In genomic region chr2:72685666-72686065, GRCh38 we compare ENCODE assay signal across 21 cellular contexts.
DNase-seq lines count a peak whose midpoint lies in the region; ATAC-seq, FAIRE-seq and TF ChIP-seq lines count a peak whose summit lies in the region.
"Had no signal": no experiment of that assay in that cellular context is flagged by ENCODE, and none has a peak within 500 bp of the region (broad histone marks: within the 10 kb centered on the region; RNA-seq: fewer than 3 reads in every experiment).

No MANE protein-coding gene starts in this region.

- H4K20me1 ChIP-seq in hepatocyte (ENCODE audit: insufficient read depth, poor library complexity, severe bottlenecking) = no peaks in the 10 kb centered on the region
- no peaks in the 10 kb centered on the region for H4K20me1 ChIP-seq in smooth muscle cell (ENCODE audit: low read depth)

- H3K4me3 Mint-ChIP-seq in activated naive CD8-positive, alpha-beta T cell treated with anti-CD3 and anti-CD28 coated beads, Interleukin-2, amount 50 U/mL, for 24 hours = no peak overlapping the region
- H3K4me3 Mint-ChIP-seq: CD4-positive, CD25-positive, alpha-beta regulatory T cell; H9 had no signal

- no peaks in the 10 kb centered on the region for H3K9me2 ChIP-seq in hepatocyte (replicated peaks; ENCODE audit: insufficient read depth)

- H3K79me2 ChIP-seq in hepatocyte = no peaks in the 10 kb centered on the region
- no peaks in the 10 kb centered on the region for H3K79me2 ChIP-seq in smooth muscle cell (ENCODE audit: low read depth)

- no peak overlapping the region for H3K4me3 ChIP-seq in HEK293 (ENCODE audit: low read depth, low read length)
- H3K4me3 ChIP-seq in bronchial epithelial cell (ENCODE audit: low read depth, low read length) = no peak overlapping the region
- no peak overlapping the region for H3K4me3 ChIP-seq in hepatocyte
- H3K4me3 ChIP-seq in smooth muscle cell = no peak overlapping the region
- H3K4me3 ChIP-seq in tibial nerve = no peak overlapping the region
- H3K4me3 ChIP-seq: K562 had no signal

- no peaks in the 10 kb centered on the region for H3F3A ChIP-seq in smooth muscle cell (ENCODE audit: low read depth)

- CTCF ChIA-PET in HEK293 (lab: Yijun Ruan, JAX) = no interaction called here

- no peak overlapping the region for H2AFZ ChIP-seq in hepatocyte
- H2AFZ ChIP-seq in smooth muscle cell (ENCODE audit: low read depth) = no peak overlapping the region

- no peak for TF ChIP-seq EP300 in tibial nerve (IDR thresholded peaks at IDR 0.05)

- 40% methylated on average over 2 of the region's 2 CpGs for WGBS in hepatocyte (ENCODE audit: low lambda C conversion rate, missing lambda C conversion rate)
- 70% methylated on average over 2 of the region's 2 CpGs for WGBS in smooth muscle cell (ENCODE audit: low lambda C conversion rate)
- 76 to 77% methylated on average over 2 of the region's 2 CpGs for WGBS in tibial nerve, 2 donors

- H3K27me3 Mint-ChIP-seq in activated naive CD8-positive, alpha-beta T cell treated with anti-CD3 and anti-CD28 coated beads, Interleukin-2, amount 50 U/mL, for 24 hours = no peaks in the 10 kb centered on the region
- H3K27me3 Mint-ChIP-seq: CD4-positive, CD25-positive, alpha-beta regulatory T cell had no signal

- no peak for TF ChIP-seq POLR2A in tibial nerve (IDR thresholded peaks at IDR 0.05)

- H3K9me3 Mint-ChIP-seq in activated naive CD8-positive, alpha-beta T cell treated with anti-CD3 and anti-CD28 coated beads, Interleukin-2, amount 50 U/mL, for 24 hours = no peaks in the 10 kb centered on the region
- H3K9me3 Mint-ChIP-seq: H9 had no signal

- TF ChIP-seq CTCF in HEK293 (tag by site-specific recombination; IDR thresholded peaks at IDR 0.05) (no peak), bronchial epithelial cell (IDR thresholded peaks at IDR 0.05; ENCODE audit: insufficient read depth, low read length, severe bottlenecking) (no peak), hepatocyte (IDR thresholded peaks at IDR 0.05; ENCODE audit: poor library complexity) (no peak), smooth muscle cell (IDR thresholded peaks at IDR 0.05; ENCODE audit: borderline replicate concordance, insufficient read depth, poor library complexity, severe bottlenecking) (no peak), tibial nerve (IDR thresholded peaks at IDR 0.05) (no peak)

- H3K36me3 ChIP-seq in HEK293 (ENCODE audit: control insufficient read depth in 2 of 2, insufficient read depth in 1 of 2, low read length in 2 of 2) (no peaks in the 10 kb centered on the region), bronchial epithelial cell (ENCODE audit: control insufficient read depth, insufficient read depth, low read length) (no peaks in the 10 kb centered on the region), hepatocyte (replicated peaks; ENCODE audit: insufficient read depth, low read depth) (no peaks in the 10 kb centered on the region), smooth muscle cell (ENCODE audit: low read depth) (no peaks in the 10 kb centered on the region), tibial nerve (no peaks in the 10 kb centered on the region)
- H3K36me3 ChIP-seq: BE2C had no signal

- H3K27ac Mint-ChIP-seq in activated naive CD8-positive, alpha-beta T cell treated with anti-CD3 and anti-CD28 coated beads, Interleukin-2, amount 50 U/mL, for 24 hours = no peak overlapping the region
- H3K27ac Mint-ChIP-seq: CD4-positive, CD25-positive, alpha-beta regulatory T cell; H9 had no signal

- H3K4me2 ChIP-seq in hepatocyte (no peak overlapping the region), smooth muscle cell (no peak overlapping the region)

- no peaks in the 10 kb centered on the region for H3K4me1 Mint-ChIP-seq in activated naive CD8-positive, alpha-beta T cell treated with anti-CD3 and anti-CD28 coated beads, Interleukin-2, amount 50 U/mL, for 24 hours

- H3K9me3 ChIP-seq in HEK293 (ENCODE audit: control insufficient read depth, insufficient read depth, low read depth, low read length) (no peaks in the 10 kb centered on the region), hepatocyte (ENCODE audit: low read depth) (no peaks in the 10 kb centered on the region), smooth muscle cell (replicated peaks; ENCODE audit: low read depth) (no peaks in the 10 kb centered on the region), tibial nerve (no peaks in the 10 kb centered on the region)
- H3K9me3 ChIP-seq: BE2C, Caco-2 had no signal

- no peak for ATAC-seq in GM19463 (IDR thresholded peaks at IDR 0.05; ENCODE audit: unreplicated experiment)
- ATAC-seq in activated naive CD8-positive, alpha-beta T cell treated with anti-CD3 and anti-CD28 coated beads, Interleukin-2, amount 50 U/mL, for 24 hours = no peak
- ATAC-seq: K562 had no signal

- H3K36me3 Mint-ChIP-seq in activated naive CD8-positive, alpha-beta T cell treated with anti-CD3 and anti-CD28 coated beads, Interleukin-2, amount 50 U/mL, for 24 hours (ENCODE audit: low read depth) = no peaks in the 10 kb centered on the region

- H3K4me1 ChIP-seq in HEK293 (ENCODE audit: control insufficient read depth, insufficient read depth, low read length) = peaks cover 3% of the 10 kb centered on the region; the same call in 1 of the 2 replicates
- H3K4me1 ChIP-seq in hepatocyte (ENCODE audit: insufficient read depth) = peaks cover 18% of the 10 kb centered on the region
- no peaks in the 10 kb centered on the region for H3K4me1 ChIP-seq in smooth muscle cell (ENCODE audit: low read depth)
- H3K4me1 ChIP-seq in tibial nerve = no peaks in the 10 kb centered on the region
- H3K4me1 ChIP-seq: BE2C had no signal

- H3K9ac ChIP-seq in smooth muscle cell (ENCODE audit: low read depth) = no peak overlapping the region

- no peak overlapping the region for H3K27ac ChIP-seq in HEK293 (ENCODE audit: extremely low read depth, low read depth, low read length)
- H3K27ac ChIP-seq in hepatocyte = peak overlapping the region; percentile 75
- peak overlapping the region; percentile 37 for H3K27ac ChIP-seq in smooth muscle cell (ENCODE audit: low read depth)
- no peak overlapping the region for H3K27ac ChIP-seq in tibial nerve
- H3K27ac ChIP-seq: HL-60 had no signal

- POLR2A ChIA-PET in HEK293 (lab: Yijun Ruan, JAX) = no interaction called here

- FAIRE-seq in bronchial epithelial cell (lab: Jason Lieb, UNC) = no peak
- FAIRE-seq: H1, K562 had no signal

- H3K27me3 ChIP-seq in bronchial epithelial cell (ENCODE audit: control insufficient read depth, insufficient read depth, low read length) = no peaks in the 10 kb centered on the region
- H3K27me3 ChIP-seq in hepatocyte = no peaks in the 10 kb centered on the region
- no peaks in the 10 kb centered on the region for H3K27me3 ChIP-seq in smooth muscle cell (ENCODE audit: low read depth)
- H3K27me3 ChIP-seq in tibial nerve = no peaks in the 10 kb centered on the region
- H3K27me3 ChIP-seq: BE2C had no signal

- peak; percentile 30 for DNase-seq in bronchial epithelial cell (ENCODE audit: low read depth)
- peak; percentile 12 for DNase-seq in hepatocyte (ENCODE audit: low spot score)
- no peak for DNase-seq in smooth muscle cell (lab: John Stamatoyannopoulos, UW; ENCODE audit: unreplicated experiment)
- no peak for DNase-seq in activated naive CD8-positive, alpha-beta T cell treated with anti-CD3 and anti-CD28 coated beads, Interleukin-2, amount 50 U/mL, for 24 hours
- no peak for DNase-seq in tibial nerve (ENCODE audit: low spot score in 2 of 2)
- no peak for DNase-seq in NCI-H2171 treated with DMSO at 0.1 percent for 48 hours (lab: John Stamatoyannopoulos, UW)
- DNase-seq: ACHN; BE2C; C1 segment of cervical spinal cord; Caco-2; CD4-positive, CD25-positive, alpha-beta regulatory T cell; DMS153; DMS79; GF-D8; H9; IMR-90 had no signal

TF ChIP-seq in HEK293, 187 proteins besides CTCF, POLR2A, EP300 and RAD21:
- TF ChIP-seq ZNF341 (tag by site-specific recombination; IDR thresholded peaks at IDR 0.05; ENCODE audit: low read depth) (no peak), PRDM6 (tag by site-specific recombination; IDR thresholded peaks at IDR 0.05) (0 out of 2 replicates have a peak, but pooled peaks have one; percentile 34)
TF ChIP-seq in HEK293: peak in this region for 1.

Comparison
In these comparisons a context has a peak if more than half of its experiments do, and no peak if none do; other contexts are left out.
1. H3K27ac ChIP-seq: peak in hepatocyte (single experiment) and smooth muscle cell (single experiment); none in HEK293 (single experiment) and tibial nerve (0 of 4).
2. DNase-seq: peak in bronchial epithelial cell (single experiment) and hepatocyte (single experiment); none in smooth muscle cell (single experiment), activated naive CD8-positive, alpha-beta T cell treated with anti-CD3 and anti-CD28 coated beads, Interleukin-2, amount 50 U/mL, for 24 hours (single experiment), tibial nerve (0 of 2) and NCI-H2171 treated with DMSO at 0.1 percent for 48 hours (single experiment).